ENCODE assay signal across 1 cellular context in genomic region chr1:1259948-1260614, GRCh38.
TF ChIP-seq lines count a peak whose summit lies in the region.

No MANE protein-coding gene starts in this region.

TF ChIP-seq in HepG2, 621 proteins besides CTCF, POLR2A, EP300 and RAD21:
- TF ChIP-seq, protein P1, sequence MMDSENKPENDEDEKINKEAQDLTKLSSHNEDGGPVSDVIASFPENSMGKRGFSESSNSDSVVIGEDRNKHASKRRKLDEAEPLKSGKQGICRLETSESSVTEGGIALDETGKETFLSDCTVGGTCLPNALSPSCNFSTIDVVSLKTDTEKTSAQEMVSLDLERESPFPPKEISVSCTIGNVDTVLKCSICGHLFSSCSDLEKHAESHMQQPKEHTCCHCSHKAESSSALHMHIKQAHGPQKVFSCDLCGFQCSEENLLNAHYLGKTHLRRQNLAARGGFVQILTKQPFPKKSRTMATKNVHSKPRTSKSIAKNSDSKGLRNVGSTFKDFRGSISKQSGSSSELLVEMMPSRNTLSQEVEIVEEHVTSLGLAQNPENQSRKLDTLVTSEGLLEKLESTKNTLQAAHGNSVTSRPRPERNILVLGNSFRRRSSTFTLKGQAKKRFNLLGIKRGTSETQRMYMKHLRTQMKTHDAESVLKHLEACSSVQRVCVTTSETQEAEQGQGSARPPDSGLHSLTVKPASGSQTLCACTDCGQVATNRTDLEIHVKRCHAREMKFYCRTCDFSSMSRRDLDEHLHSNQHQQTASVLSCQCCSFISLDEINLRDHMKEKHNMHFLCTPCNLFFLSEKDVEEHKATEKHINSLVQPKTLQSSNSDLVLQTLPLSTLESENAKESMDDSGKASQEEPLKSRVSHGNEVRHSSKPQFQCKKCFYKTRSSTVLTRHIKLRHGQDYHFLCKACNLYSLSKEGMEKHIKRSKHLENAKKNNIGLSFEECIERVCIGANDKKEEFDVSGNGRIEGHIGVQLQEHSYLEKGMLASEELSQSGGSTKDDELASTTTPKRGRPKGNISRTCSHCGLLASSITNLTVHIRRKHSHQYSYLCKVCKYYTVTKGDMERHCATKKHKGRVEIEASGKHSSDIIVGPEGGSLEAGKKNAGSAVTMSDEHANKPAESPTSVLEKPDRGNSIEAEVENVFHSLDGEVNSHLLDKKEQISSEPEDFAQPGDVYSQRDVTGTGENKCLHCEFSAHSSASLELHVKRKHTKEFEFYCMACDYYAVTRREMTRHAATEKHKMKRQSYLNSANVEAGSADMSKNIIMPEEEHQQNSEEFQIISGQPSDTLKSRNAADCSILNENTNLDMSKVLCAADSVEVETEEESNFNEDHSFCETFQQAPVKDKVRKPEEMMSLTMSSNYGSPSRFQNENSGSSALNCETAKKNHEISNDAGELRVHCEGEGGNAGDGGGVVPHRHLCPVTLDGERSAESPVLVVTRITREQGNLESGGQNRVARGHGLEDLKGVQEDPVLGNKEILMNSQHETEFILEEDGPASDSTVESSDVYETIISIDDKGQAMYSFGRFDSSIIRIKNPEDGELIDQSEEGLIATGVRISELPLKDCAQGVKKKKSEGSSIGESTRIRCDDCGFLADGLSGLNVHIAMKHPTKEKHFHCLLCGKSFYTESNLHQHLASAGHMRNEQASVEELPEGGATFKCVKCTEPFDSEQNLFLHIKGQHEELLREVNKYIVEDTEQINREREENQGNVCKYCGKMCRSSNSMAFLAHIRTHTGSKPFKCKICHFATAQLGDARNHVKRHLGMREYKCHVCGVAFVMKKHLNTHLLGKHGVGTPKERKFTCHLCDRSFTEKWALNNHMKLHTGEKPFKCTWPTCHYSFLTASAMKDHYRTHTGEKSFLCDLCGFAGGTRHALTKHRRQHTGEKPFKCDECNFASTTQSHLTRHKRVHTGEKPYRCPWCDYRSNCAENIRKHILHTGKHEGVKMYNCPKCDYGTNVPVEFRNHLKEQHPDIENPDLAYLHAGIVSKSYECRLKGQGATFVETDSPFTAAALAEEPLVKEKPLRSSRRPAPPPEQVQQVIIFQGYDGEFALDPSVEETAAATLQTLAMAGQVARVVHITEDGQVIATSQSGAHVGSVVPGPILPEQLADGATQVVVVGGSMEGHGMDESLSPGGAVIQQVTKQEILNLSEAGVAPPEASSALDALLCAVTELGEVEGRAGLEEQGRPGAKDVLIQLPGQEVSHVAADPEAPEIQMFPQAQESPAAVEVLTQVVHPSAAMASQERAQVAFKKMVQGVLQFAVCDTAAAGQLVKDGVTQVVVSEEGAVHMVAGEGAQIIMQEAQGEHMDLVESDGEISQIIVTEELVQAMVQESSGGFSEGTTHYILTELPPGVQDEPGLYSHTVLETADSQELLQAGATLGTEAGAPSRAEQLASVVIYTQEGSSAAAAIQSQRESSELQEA (CRISPR knock-in tag; IDR thresholded peaks at IDR 0.05; ENCODE audit: not compliant biosample characterization) = no peak
- no peak for TF ChIP-seq ZFP1 (CRISPR knock-in tag; IDR thresholded peaks at IDR 0.05)
- TF ChIP-seq, protein P2, sequence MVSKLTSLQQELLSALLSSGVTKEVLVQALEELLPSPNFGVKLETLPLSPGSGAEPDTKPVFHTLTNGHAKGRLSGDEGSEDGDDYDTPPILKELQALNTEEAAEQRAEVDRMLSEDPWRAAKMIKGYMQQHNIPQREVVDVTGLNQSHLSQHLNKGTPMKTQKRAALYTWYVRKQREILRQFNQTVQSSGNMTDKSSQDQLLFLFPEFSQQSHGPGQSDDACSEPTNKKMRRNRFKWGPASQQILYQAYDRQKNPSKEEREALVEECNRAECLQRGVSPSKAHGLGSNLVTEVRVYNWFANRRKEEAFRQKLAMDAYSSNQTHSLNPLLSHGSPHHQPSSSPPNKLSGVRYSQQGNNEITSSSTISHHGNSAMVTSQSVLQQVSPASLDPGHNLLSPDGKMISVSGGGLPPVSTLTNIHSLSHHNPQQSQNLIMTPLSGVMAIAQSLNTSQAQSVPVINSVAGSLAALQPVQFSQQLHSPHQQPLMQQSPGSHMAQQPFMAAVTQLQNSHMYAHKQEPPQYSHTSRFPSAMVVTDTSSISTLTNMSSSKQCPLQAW (CRISPR knock-in tag; IDR thresholded peaks at IDR 0.05) = no peak
- TF ChIP-seq RFXANK (CRISPR knock-in tag; IDR thresholded peaks at IDR 0.05) = no peak
- no peak for TF ChIP-seq KMT2B (CRISPR knock-in tag; IDR thresholded peaks at IDR 0.05)
- no peak for TF ChIP-seq TIGD3 (CRISPR knock-in tag; IDR thresholded peaks at IDR 0.05; ENCODE audit: borderline replicate concordance)
- TF ChIP-seq FOXK1 (CRISPR knock-in tag; IDR thresholded peaks at IDR 0.05; ENCODE audit: borderline replicate concordance, low read depth) = no peak
- TF ChIP-seq PHB2 (IDR thresholded peaks at IDR 0.05; ENCODE audit: partially characterized antibody) = no peak
- TF ChIP-seq ZMYM3 (CRISPR knock-in tag; IDR thresholded peaks at IDR 0.05) = no peak
- no peak for TF ChIP-seq ZNF260 (CRISPR knock-in tag; IDR thresholded peaks at IDR 0.05; ENCODE audit: borderline replicate concordance, low read depth)
- no peak for TF ChIP-seq BATF2 (CRISPR knock-in tag; IDR thresholded peaks at IDR 0.05)
- TF ChIP-seq SAP130 (CRISPR knock-in tag; IDR thresholded peaks at IDR 0.05; ENCODE audit: low read depth) = no peak
